In the genomic region with DNA sequence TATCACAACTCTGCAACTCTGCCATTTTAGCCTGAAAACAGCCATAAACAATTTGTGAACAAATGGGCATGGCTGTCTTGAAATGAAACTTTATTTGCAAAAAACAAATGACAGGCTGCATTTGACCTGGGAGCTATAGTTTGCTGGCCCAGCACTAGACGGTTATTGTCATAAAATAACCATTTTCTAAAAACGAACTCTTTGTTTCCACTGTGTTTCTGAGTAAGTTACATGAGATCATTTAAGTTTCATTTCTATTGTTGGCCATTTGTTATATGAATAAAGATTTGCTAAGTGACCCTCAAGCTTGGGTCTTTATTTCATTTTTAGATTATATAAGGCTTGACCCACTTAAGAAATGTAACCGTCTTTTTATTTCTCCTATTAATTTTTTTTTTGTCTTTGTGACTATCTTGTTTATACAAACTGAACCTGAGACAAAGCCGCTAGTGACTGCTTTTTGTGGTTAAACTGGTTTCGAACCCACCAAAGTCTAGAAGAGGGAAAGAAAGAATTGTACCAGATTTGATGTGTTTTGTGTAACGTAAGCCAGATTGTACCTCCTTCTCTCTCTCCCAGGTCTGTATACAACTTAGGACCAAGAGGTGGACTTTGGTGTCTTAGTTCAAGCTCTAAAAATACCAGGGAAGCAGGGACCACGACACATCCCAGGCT, we compare ENCODE assay signal across 19 cellular contexts. TPM values are rescaled to one million over a fixed set of nuclear protein-coding genes. Genes with fewer than 3 reads are reported as not detected.
DNase-seq lines count a peak whose midpoint lies in the region; ATAC-seq and TF ChIP-seq lines count a peak whose summit lies in the region.
"Had no signal": no experiment of that assay in that cellular context is flagged by ENCODE, and none has a peak within 500 bp of the region (broad histone marks: within the 10 kb centered on the region; RNA-seq: fewer than 3 reads in every experiment).

No MANE protein-coding gene starts in this region.

- peak; percentile 26 to 71 for ATAC-seq in activated naive CD4-positive, alpha-beta T cell treated with anti-CD3 and anti-CD28 coated beads, Interleukin-2, amount 50 U/mL, for 72 hours
- ATAC-seq in GM19463 (IDR thresholded peaks at IDR 0.05; ENCODE audit: unreplicated experiment) (no peak), esophagus mucosa (no peak)

- CTCF ChIA-PET in activated CD4-positive, alpha-beta T cell treated with anti-CD3 and anti-CD28 coated beads, Interleukin-2, amount 10 ng/mL, durations not matched to agents 7 days and 5 days (lab: Charles Lee): interaction anchor here (1.5 kb wide), 1 partner anchor 87 kb away, joined by 3 read pairs; no protein-coding TSS in a partner anchor

- H3K4me1 Mint-ChIP-seq in activated CD4-positive, alpha-beta T cell treated with anti-CD3 and anti-CD28 coated beads, Interleukin-2, amount 10 ng/mL, durations not matched to agents 7 days and 5 days: peaks cover 34% of the 10 kb centered on the region
- H3K4me1 Mint-ChIP-seq in HFFc6 (ENCODE audit: low read depth): peaks cover 60% of the 10 kb centered on the region

- H3K27me3 ChIP-seq in osteoblast (ENCODE audit: insufficient read depth, low read length): no peaks in the 10 kb centered on the region
- H3K27me3 ChIP-seq: thyroid gland had no signal

- H3K4me3 Mint-ChIP-seq in activated CD4-positive, alpha-beta T cell treated with anti-CD3 and anti-CD28 coated beads, Interleukin-2, amount 10 ng/mL, durations not matched to agents 7 days and 5 days: peak overlapping the region; percentile 20
- H3K4me3 Mint-ChIP-seq in HFFc6: no peak overlapping the region; the same call in 1 of the 2 replicates
- H3K4me3 Mint-ChIP-seq: CD4-positive, CD25-positive, alpha-beta regulatory T cell; nephron had no signal

- no peaks in the 10 kb centered on the region for H3K79me2 ChIP-seq in osteoblast (ENCODE audit: insufficient read depth, low read length)

- TF ChIP-seq CTCF in HFFc6 (IDR thresholded peaks at IDR 0.05) (no peak), osteoblast (IDR thresholded peaks at IDR 0.05; ENCODE audit: extremely low read depth, low read depth, low read length) (no peak)

- peaks cover 1% of the 10 kb centered on the region for H3K36me3 Mint-ChIP-seq in activated CD4-positive, alpha-beta T cell treated with anti-CD3 and anti-CD28 coated beads, Interleukin-2, amount 10 ng/mL, durations not matched to agents 7 days and 5 days (ENCODE audit: low read depth)
- H3K36me3 Mint-ChIP-seq in HFFc6 (ENCODE audit: low read depth): peaks cover 9% of the 10 kb centered on the region
- peaks cover 6 to 17% of the 10 kb centered on the region in 2 donors for H3K36me3 Mint-ChIP-seq in activated naive CD4-positive, alpha-beta T cell treated with anti-CD3 and anti-CD28 coated beads, Interleukin-2, amount 50 U/mL, for 72 hours
- H3K36me3 Mint-ChIP-seq: CD4-positive, CD25-positive, alpha-beta regulatory T cell had no signal

- POLR2A ChIA-PET in activated CD4-positive, alpha-beta T cell treated with anti-CD3 and anti-CD28 coated beads, Interleukin-2, amount 10 ng/mL, durations not matched to agents 7 days and 5 days (lab: Charles Lee): no interaction called here

- peaks cover 19% of the 10 kb centered on the region for H3K27me3 Mint-ChIP-seq in activated CD4-positive, alpha-beta T cell treated with anti-CD3 and anti-CD28 coated beads, Interleukin-2, amount 10 ng/mL, durations not matched to agents 7 days and 5 days
- H3K27me3 Mint-ChIP-seq in HFFc6 (ENCODE audit: insufficient read depth): no peaks in the 10 kb centered on the region

- no peaks in the 10 kb centered on the region for H3K36me3 ChIP-seq in osteoblast (ENCODE audit: insufficient read depth, low read length)
- H3K36me3 ChIP-seq: thyroid gland had no signal

- H3K9me3 Mint-ChIP-seq in activated CD4-positive, alpha-beta T cell treated with anti-CD3 and anti-CD28 coated beads, Interleukin-2, amount 10 ng/mL, durations not matched to agents 7 days and 5 days: peaks cover 8% of the 10 kb centered on the region
- no peaks in the 10 kb centered on the region for H3K9me3 Mint-ChIP-seq in HFFc6
- H3K9me3 Mint-ChIP-seq in activated naive CD4-positive, alpha-beta T cell treated with anti-CD3 and anti-CD28 coated beads, Interleukin-2, amount 50 U/mL, for 72 hours: peaks cover 14 to 16% of the 10 kb centered on the region in 2 donors

- H3K27ac ChIP-seq in osteoblast (ENCODE audit: low read depth, low read length): peak overlapping the region; percentile 92
- H3K27ac ChIP-seq: thyroid gland had no signal

- H3K4me3 ChIP-seq in osteoblast (ENCODE audit: insufficient read depth, low read length): no peak overlapping the region
- H3K4me3 ChIP-seq: thyroid gland had no signal

- no peak for DNase-seq in activated CD4-positive, alpha-beta T cell treated with anti-CD3 and anti-CD28 coated beads, Interleukin-2, amount 10 ng/mL, durations not matched to agents 7 days and 5 days
- no peak for DNase-seq in activated CD4-positive, alpha-beta T cell treated with anti-CD3 and anti-CD28 coated beads, Interleukin-2, amount 50 U/mL, for 1 hour
- DNase-seq in HFFc6: no peak
- DNase-seq in activated naive CD4-positive, alpha-beta T cell treated with anti-CD3 and anti-CD28 coated beads, Interleukin-2, amount 50 U/mL, for 72 hours (ENCODE audit: low spot score in 2 of 2): peak in 1 of 2 donors; percentile 36
- no peak for DNase-seq in osteoblast (ENCODE audit: insufficient read length, low spot score, missing footprints)
- DNase-seq in middle frontal gyrus (ENCODE audit: extremely low spot score, low spot score): no peak
- DNase-seq: amniotic stem cell; DND-41; NCI-H1930; NCI-H510A treated with DMSO at 0.1 percent for 48 hours; OCI-M1; stimulated activated CD4-positive, alpha-beta T cell treated with anti-CD3 and anti-CD28 coated beads, Interleukin-2, amount 100 ng/mL, for 48 hours; thyroid gland had no signal

- H3K27ac Mint-ChIP-seq in activated CD4-positive, alpha-beta T cell treated with anti-CD3 and anti-CD28 coated beads, Interleukin-2, amount 10 ng/mL, durations not matched to agents 7 days and 5 days: peak overlapping the region; percentile 58
- peak overlapping the region; percentile 93 for H3K27ac Mint-ChIP-seq in HFFc6
- H3K27ac Mint-ChIP-seq in activated naive CD4-positive, alpha-beta T cell treated with anti-CD3 and anti-CD28 coated beads, Interleukin-2, amount 50 U/mL, for 72 hours: peak overlapping the region; percentile 90 to 93

- peaks cover 35% of the 10 kb centered on the region for H3K4me1 ChIP-seq in osteoblast (ENCODE audit: insufficient read depth, low read length)

- no peaks in the 10 kb centered on the region for H4K20me1 ChIP-seq in osteoblast (ENCODE audit: insufficient read depth, low read length)

- no peak overlapping the region for H3K4me2 ChIP-seq in osteoblast (ENCODE audit: insufficient read depth, low read length)

- no peak overlapping the region for H2AFZ ChIP-seq in osteoblast (ENCODE audit: low read length)

- H3K9me3 ChIP-seq in osteoblast (ENCODE audit: low read depth, low read length): no peaks in the 10 kb centered on the region
- H3K9me3 ChIP-seq: thyroid gland had no signal

RNA-seq across cellular contexts. Expression of gene KCNJ15, which starts 12.9 kb away (rescaled TPM):
- total RNA-seq in activated CD4-positive, alpha-beta T cell treated with anti-CD3 and anti-CD28 coated beads, Interleukin-2, amount 10 ng/mL, durations not matched to agents 7 days and 5 days: not detected
- 1 to 10 TPM in 1 of 6 experiments, under 1 TPM in 5; 0.33 to 1.2 (median 0.50) TPM for total RNA-seq in HFFc6 (2021; fragmentation: NEBNext Ultra II Directional; extraction: Animal tissue kit (Norgen Biotek cat#: 25700))
- 1 to 10 TPM in 1 of 2 donors, under 1 TPM in 1; 0.20 to 1.5 TPM for total RNA-seq in activated naive CD4-positive, alpha-beta T cell treated with anti-CD3 and anti-CD28 coated beads, Interleukin-2, amount 50 U/mL, for 72 hours
- total RNA-seq in osteoblast (10.0 and 10.1 TPM in 2 replicates), esophagus mucosa (15.5 TPM)
- total RNA-seq: H1, SK-MEL-5 had no signal

Comparison
In these comparisons a context has a peak if more than half of its experiments do, and no peak if none do; other contexts are left out.
1. ATAC-seq: peak in activated naive CD4-positive, alpha-beta T cell treated with anti-CD3 and anti-CD28 coated beads, Interleukin-2, amount 50 U/mL, for 72 hours (2 of 2); none in GM19463 (single experiment) and esophagus mucosa (single experiment).
2. Peak in every context shown above with its lines, with median percentiles within 50 percentile points of each other: H3K27ac Mint-ChIP-seq.